17 cellular contexts compared by ENCODE assay signal in genomic region chr10:75136346-75136745, GRCh38. TPM values are rescaled to one million over a fixed set of nuclear protein-coding genes. Genes with fewer than 3 reads are reported as not detected.
DNase-seq lines count a peak whose midpoint lies in the region; ATAC-seq, FAIRE-seq and TF ChIP-seq lines count a peak whose summit lies in the region.
"Had no signal": no experiment of that assay in that cellular context is flagged by ENCODE, and none has a peak within 500 bp of the region (broad histone marks: within the 10 kb centered on the region; RNA-seq: fewer than 3 reads in every experiment).

No MANE protein-coding gene starts in this region.

- no peak overlapping the region for H3K4me3 Mint-ChIP-seq in GM23338
- H3K4me3 Mint-ChIP-seq in naive thymus-derived CD4-positive, alpha-beta T cell, result no peak overlapping the region

- no peak overlapping the region for H2AFZ ChIP-seq in GM23338

- no peaks in the 10 kb centered on the region; the same call in 2 of the 3 replicates for H3K36me3 Mint-ChIP-seq in GM23338 (ENCODE audit: low read depth)
- peaks cover 0 to 20% (median 10%) of the 10 kb centered on the region in 5 donors for H3K36me3 Mint-ChIP-seq in naive thymus-derived CD4-positive, alpha-beta T cell

- no peaks in the 10 kb centered on the region for H3K9me3 ChIP-seq in naive thymus-derived CD4-positive, alpha-beta T cell (ENCODE audit: control insufficient read depth in 2 of 3, low read length in 3 of 3)
- H3K9me3 ChIP-seq: mucosa of descending colon, thoracic aorta had no signal

- H3K4me2 ChIP-seq in GM23338, result no peak overlapping the region

- H3K27ac ChIP-seq in GM23338 (ENCODE audit: low read depth), result peak overlapping the region; percentile 34; the same call in 1 of the 2 replicates
- no peak overlapping the region for H3K27ac ChIP-seq in naive thymus-derived CD4-positive, alpha-beta T cell (ENCODE audit: low read depth, low read length)
- H3K27ac ChIP-seq: thoracic aorta had no signal

- H3K27me3 Mint-ChIP-seq in GM23338 (ENCODE audit: insufficient read depth, low read depth, poor library complexity), result no peaks in the 10 kb centered on the region
- no peaks in the 10 kb centered on the region for H3K27me3 Mint-ChIP-seq in naive thymus-derived CD4-positive, alpha-beta T cell

- intact Hi-C loops in naive thymus-derived CD4-positive, alpha-beta T cell (cut with micrococcal nuclease), result no loop called here

- H3K4me1 Mint-ChIP-seq in GM23338, result peaks cover 14% of the 10 kb centered on the region
- peaks cover 26 to 62% (median 48%) of the 10 kb centered on the region in 7 donors for H3K4me1 Mint-ChIP-seq in naive thymus-derived CD4-positive, alpha-beta T cell

- no peak for ATAC-seq in GM23338
- no peak for ATAC-seq in naive thymus-derived CD4-positive, alpha-beta T cell
- no peak for ATAC-seq in HG03095 (IDR thresholded peaks at IDR 0.05; ENCODE audit: unreplicated experiment)
- ATAC-seq: mucosa of descending colon had no signal

- H3K9me2 ChIP-seq in GM23338 (ENCODE audit: insufficient read depth), result no peaks in the 10 kb centered on the region

- H3K27me3 ChIP-seq in GM23338 (ENCODE audit: insufficient read depth) (no peaks in the 10 kb centered on the region), bronchial epithelial cell (ENCODE audit: control insufficient read depth, insufficient read depth, low read length) (no peaks in the 10 kb centered on the region)
- H3K27me3 ChIP-seq in naive thymus-derived CD4-positive, alpha-beta T cell (ENCODE audit: control insufficient read depth in 2 of 2, insufficient read depth in 2 of 2, low read length in 2 of 2), result no peaks in the 10 kb centered on the region

- no peaks in the 10 kb centered on the region for H3K36me3 ChIP-seq in GM23338 (ENCODE audit: insufficient read depth)
- no peaks in the 10 kb centered on the region for H3K36me3 ChIP-seq in bronchial epithelial cell (ENCODE audit: control insufficient read depth, insufficient read depth, low read length)
- H3K36me3 ChIP-seq in naive thymus-derived CD4-positive, alpha-beta T cell (ENCODE audit: control insufficient read depth in 2 of 3, insufficient read depth in 3 of 3, low read length in 3 of 3), result peaks cover 0 to 3% (median 0%) of the 10 kb centered on the region in 3 experiments
- H3K36me3 ChIP-seq: thoracic aorta had no signal

- POLR2A ChIA-PET in naive thymus-derived CD4-positive, alpha-beta T cell (lab: Charles Lee), result interaction anchor here (0.9 kb wide), 1 partner anchor 73 kb away, joined by 3 read pairs; no protein-coding TSS in a partner anchor

- H3K79me2 ChIP-seq in GM23338 (replicated peaks; ENCODE audit: insufficient read depth), result peaks cover 76% of the 10 kb centered on the region

- DNase-seq in Caki2 (ENCODE audit: low read depth) (peak; percentile 60), GM23338 (ENCODE audit: low spot score) (peak; percentile 13), bronchial epithelial cell (ENCODE audit: low read depth) (peak; percentile 6), NCI-H1694 (lab: John Stamatoyannopoulos, UW) (no peak), COR-L47 (lab: John Stamatoyannopoulos, UW) (no peak)
- no peak for DNase-seq in naive thymus-derived CD4-positive, alpha-beta T cell
- DNase-seq: activated CD4-positive, alpha-beta T cell treated with anti-CD3 and anti-CD28 coated beads for 48 hours; Calu3; caudate nucleus; hypothalamus; mucosa of descending colon; NCI-H1436 treated with DMSO at 0.1 percent for 48 hours; stimulated activated CD4-positive, alpha-beta T cell treated with anti-CD3 and anti-CD28 coated beads, Interleukin-2, amount 100 ng/mL, for 24 hours had no signal

- H3F3A ChIP-seq in GM23338 (replicated peaks; ENCODE audit: low read depth), result no peaks in the 10 kb centered on the region

- H4K20me1 ChIP-seq in GM23338 (replicated peaks; ENCODE audit: insufficient read depth), result peaks cover 7% of the 10 kb centered on the region

- in situ Hi-C loops in Caki2 (cut with HindIII; ENCODE audit: low pct_unique_long_range_greater_than_20kb, low sequenced_read_pairs), result no loop called here

- H3K4me1 ChIP-seq in GM23338 (ENCODE audit: insufficient read depth), result peaks cover 5% of the 10 kb centered on the region; the same call in 1 of the 2 replicates
- no peaks in the 10 kb centered on the region for H3K4me1 ChIP-seq in naive thymus-derived CD4-positive, alpha-beta T cell (ENCODE audit: control insufficient read depth in 2 of 2, insufficient read depth in 2 of 2, low read length in 2 of 2)

- no peak for TF ChIP-seq CTCF in GM23338 (conservative IDR thresholded peaks at IDR 0.05; ENCODE audit: low read depth in 2 of 2)
- TF ChIP-seq CTCF in bronchial epithelial cell (IDR thresholded peaks at IDR 0.05; ENCODE audit: insufficient read depth, low read length, severe bottlenecking), result no peak

- CTCF ChIA-PET in naive thymus-derived CD4-positive, alpha-beta T cell (lab: Charles Lee), result no interaction called here

- no peak overlapping the region for H3K27ac Mint-ChIP-seq in GM23338
- H3K27ac Mint-ChIP-seq in naive thymus-derived CD4-positive, alpha-beta T cell, result peak overlapping the region in 6 of 9 donors; percentile 1 to 60 (median 26)

- no peak for FAIRE-seq in bronchial epithelial cell (lab: Jason Lieb, UNC)
- FAIRE-seq: H1, RCC 7860 had no signal

- no peaks in the 10 kb centered on the region; the same call in 2 of the 3 replicates for H3K9me3 Mint-ChIP-seq in GM23338
- peaks cover 0 to 5% (median 0%) of the 10 kb centered on the region in 11 donors for H3K9me3 Mint-ChIP-seq in naive thymus-derived CD4-positive, alpha-beta T cell

- H3K4me3 ChIP-seq in GM23338 (no peak overlapping the region), bronchial epithelial cell (ENCODE audit: low read depth, low read length) (no peak overlapping the region)
- H3K4me3 ChIP-seq in naive thymus-derived CD4-positive, alpha-beta T cell (ENCODE audit: low read length), result no peak overlapping the region
- H3K4me3 ChIP-seq: mucosa of descending colon, thoracic aorta had no signal

TF ChIP-seq in GM23338, 12 proteins besides CTCF, POLR2A, EP300 and RAD21 (continues in another document):
- TF ChIP-seq STAT1 (IDR thresholded peaks at IDR 0.05; ENCODE audit: unreplicated experiment), result no peak
- TF ChIP-seq ZNF462 (CRISPR knock-in tag; IDR thresholded peaks at IDR 0.05), result no peak

RNA-seq across cellular contexts. Expression of gene SAMD8, which starts 24.9 kb away (rescaled TPM):
- total RNA-seq in Caki2 (2014; rRNA removed; shearing (Covaris generic); ENCODE audit: low replicate concordance), result 9.4 and 11.8 TPM in 2 replicates
- 26.4 and 28.4 TPM in 2 replicates for total RNA-seq in GM23338 (2014; rRNA removed; shearing (Covaris generic))
- 6.4 and 7.8 TPM in 2 replicates for polyA plus RNA-seq in GM23338 (2016; fragmentation: Nextera tagmentation; extraction: Ambion mirVana)
- total RNA-seq in bronchial epithelial cell, result 25.5 and 36.0 TPM in 2 replicates
- total RNA-seq in naive thymus-derived CD4-positive, alpha-beta T cell, result 10 to 100 TPM; 14.8 to 31.7 (median 17.5) TPM
- polyA plus RNA-seq in naive thymus-derived CD4-positive, alpha-beta T cell, result 1 to 10 TPM; 4.5 to 5.5 TPM

Comparison
In these comparisons a context has a peak if more than half of its experiments do, and no peak if none do; other contexts are left out.
1. DNase-seq: peak in Caki2 (single experiment), GM23338 (single experiment) and bronchial epithelial cell (single experiment); none in naive thymus-derived CD4-positive, alpha-beta T cell (0 of 9), NCI-H1694 (single experiment) and COR-L47 (single experiment).